ENCODE assay signal across 23 cellular contexts in genomic region chr9:127229691-127230417, GRCh38. TPM values are rescaled to one million over a fixed set of nuclear protein-coding genes. Genes with fewer than 3 reads are reported as not detected.
DNase-seq lines count a peak whose midpoint lies in the region; ATAC-seq and TF ChIP-seq lines count a peak whose summit lies in the region.
"Had no signal": no experiment of that assay in that cellular context is flagged by ENCODE, and none has a peak within 500 bp of the region (broad histone marks: within the 10 kb centered on the region; RNA-seq: fewer than 3 reads in every experiment).

No MANE protein-coding gene starts in this region.

- no peak overlapping the region for H3K4me3 ChIP-seq in BE2C (ENCODE audit: low read depth, low read length)
- H3K4me3 ChIP-seq in ascending aorta = no peak overlapping the region
- H3K4me3 ChIP-seq: A549, MG63 had no signal

- no peak overlapping the region for H2BK12ac ChIP-seq in H9 (ENCODE audit: insufficient read length, low read depth, low read length)

- H2BK5ac ChIP-seq in H9 (ENCODE audit: insufficient read length, low read length) = no peak overlapping the region

- H4K20me1 ChIP-seq in H9 (ENCODE audit: control insufficient read depth, insufficient read depth, insufficient read length) = no peaks in the 10 kb centered on the region

- TF ChIP-seq CTCF in BE2C (IDR thresholded peaks at IDR 0.05; ENCODE audit: low read depth, low read length) (0 out of 2 replicates have a peak, but pooled peaks have one; percentile 1), H9 (conservative IDR thresholded peaks at IDR 0.05) (no peak), ascending aorta (IDR thresholded peaks at IDR 0.05) (no peak), GM13977 (IDR thresholded peaks at IDR 0.05; ENCODE audit: extremely low read depth, insufficient read depth, missing control alignments) (no peak)

- no peak overlapping the region for H3T11ph ChIP-seq in H9 (ENCODE audit: low read length)

- peaks cover 0 to 4% (median 0%) of the 10 kb centered on the region in 3 experiments; a peak in 2 of 7 replicates for H3K36me3 Mint-ChIP-seq in H9 (ENCODE audit: insufficient read depth in 1 of 3, low read depth in 3 of 3)
- no peaks in the 10 kb centered on the region for H3K36me3 Mint-ChIP-seq in activated T-cell treated with anti-CD3 and anti-CD28 coated beads, Interleukin-2, amount 50 U/mL, for 72 hours (ENCODE audit: insufficient read depth in 2 of 2)
- H3K36me3 Mint-ChIP-seq: CD4-positive, CD25-positive, alpha-beta regulatory T cell had no signal

- no peak overlapping the region for H3K56ac ChIP-seq in H9 (ENCODE audit: insufficient read length, low read depth, low read length)

- H3K4ac ChIP-seq in H9 (ENCODE audit: low read depth, low read length) = no peak overlapping the region

- H2AFZ ChIP-seq in H9 (ENCODE audit: low read length) = no peak overlapping the region

- no peak overlapping the region for H3K4me3 Mint-ChIP-seq in H9
- H3K4me3 Mint-ChIP-seq in activated T-cell treated with anti-CD3 and anti-CD28 coated beads, Interleukin-2, amount 50 U/mL, for 72 hours = no peak overlapping the region

- no peaks in the 10 kb centered on the region; a peak in 1 of 5 replicates for H3K9me3 Mint-ChIP-seq in H9
- H3K9me3 Mint-ChIP-seq in activated T-cell treated with anti-CD3 and anti-CD28 coated beads, Interleukin-2, amount 50 U/mL, for 72 hours = no peaks in the 10 kb centered on the region
- H3K9me3 Mint-ChIP-seq: CD4-positive, CD25-positive, alpha-beta regulatory T cell had no signal

- H2BK120ac ChIP-seq in H9 (ENCODE audit: low read depth, low read length, poor library complexity, severe bottlenecking) = no peak overlapping the region

- H3K18ac ChIP-seq in H9 (ENCODE audit: insufficient read length, low read depth, low read length) = no peak overlapping the region

- no peak overlapping the region for H3K4me2 ChIP-seq in H9 (ENCODE audit: insufficient read depth, insufficient read length, low read length)
- H3K4me2 ChIP-seq: A549, SK-N-SH had no signal

- no peaks in the 10 kb centered on the region for H3K27me3 ChIP-seq in BE2C
- no peaks in the 10 kb centered on the region; the same call in 1 of the 2 replicates for H3K27me3 ChIP-seq in H9 (ENCODE audit: insufficient read depth, low read length)
- no peaks in the 10 kb centered on the region for H3K27me3 ChIP-seq in ascending aorta
- H3K27me3 ChIP-seq: MG63 had no signal

- no peak overlapping the region for H4K8ac ChIP-seq in H9 (replicated peaks; ENCODE audit: insufficient read length, low read depth, low read length)

- peaks cover 6 to 9% of the 10 kb centered on the region in 2 experiments for H3K4me1 Mint-ChIP-seq in H9
- peaks cover 11% of the 10 kb centered on the region for H3K4me1 Mint-ChIP-seq in activated T-cell treated with anti-CD3 and anti-CD28 coated beads, Interleukin-2, amount 50 U/mL, for 72 hours (ENCODE audit: low read depth)

- H3K27me3 Mint-ChIP-seq in H9 (ENCODE audit: low read depth) = peaks cover 18% of the 10 kb centered on the region
- H3K27me3 Mint-ChIP-seq in activated T-cell treated with anti-CD3 and anti-CD28 coated beads, Interleukin-2, amount 50 U/mL, for 72 hours (ENCODE audit: low read depth) = peaks cover 18% of the 10 kb centered on the region

- H3K79me2 ChIP-seq in H9 (ENCODE audit: insufficient read depth, low read length) = no peaks in the 10 kb centered on the region

- H3K27ac Mint-ChIP-seq in H9 = peak overlapping the region in 2 of 3 experiments; percentile 29 to 36; a peak in 1 of 7 replicates
- H3K27ac Mint-ChIP-seq in activated T-cell treated with anti-CD3 and anti-CD28 coated beads, Interleukin-2, amount 50 U/mL, for 72 hours = no peak overlapping the region
- H3K27ac Mint-ChIP-seq: CD4-positive, CD25-positive, alpha-beta regulatory T cell had no signal

- H4K5ac ChIP-seq in H9 (ENCODE audit: insufficient read length, low read depth, low read length) = no peak overlapping the region

- H3K23ac ChIP-seq in H9 (ENCODE audit: insufficient read length, low read depth, low read length) = no peak overlapping the region

- no peak for DNase-seq in BE2C
- DNase-seq in H9 = no peak
- no peak for DNase-seq in ascending aorta (ENCODE audit: low spot score in 2 of 2)
- peak; percentile 51 for DNase-seq in islet precursor cell
- no peak for DNase-seq in SHP77 (lab: John Stamatoyannopoulos, UW)
- no peak for DNase-seq in activated T-cell treated with anti-CD3 and anti-CD28 coated beads, Interleukin-2, amount 50 U/mL, for 72 hours
- no peak for DNase-seq in GM13977 (ENCODE audit: low spot score)
- no peak for DNase-seq in NCI-H524 treated with DMSO at 0.1 percent for 48 hours (lab: John Stamatoyannopoulos, UW)
- DNase-seq: CD4-positive, CD25-positive, alpha-beta regulatory T cell; DMS79; Karpas-422; MG63; NCI-H1092 treated with DMSO at 0.1 percent for 48 hours; NCI-H1436 treated with DMSO at 0.1 percent for 48 hours; NCI-H1930; NCI-H2227 treated with DMSO at 0.1 percent for 48 hours; NCI-H510A; NCI-H748 treated with DMSO at 0.1 percent for 48 hours; SIG-M5; SK-N-SH had no signal

- no peaks in the 10 kb centered on the region; the same call in 1 of the 2 replicates for H3K36me3 ChIP-seq in BE2C
- no peaks in the 10 kb centered on the region for H3K36me3 ChIP-seq in ascending aorta
- H3K36me3 ChIP-seq: MG63 had no signal

- H2BK15ac ChIP-seq in H9 (ENCODE audit: low read depth, low read length) = no peak overlapping the region

- H3K9ac ChIP-seq in H9 (ENCODE audit: extremely low read depth, insufficient read length, low read length) = no peak overlapping the region
- H3K9ac ChIP-seq: SK-N-SH had no signal

- H3K4me1 ChIP-seq in BE2C (peaks cover 23% of the 10 kb centered on the region), H9 (ENCODE audit: insufficient read depth, low read length) (no peaks in the 10 kb centered on the region), ascending aorta (peaks cover 0 to 36% of the 10 kb centered on the region in 2 donors)

- no peak overlapping the region for H4K91ac ChIP-seq in H9 (ENCODE audit: insufficient read length, low read depth, low read length)

- WGBS in H9 (ENCODE audit: extremely low coverage, insufficient read length, low lambda C conversion rate) = no CpG with 5 or more reads among the region's 4 CpGs

- H3K9me3 ChIP-seq in BE2C (no peaks in the 10 kb centered on the region), H9 (ENCODE audit: control insufficient read depth, low read depth, low read length) (no peaks in the 10 kb centered on the region), ascending aorta (no peaks in the 10 kb centered on the region)
- H3K9me3 ChIP-seq: A549, MG63, SK-N-SH had no signal

- no peaks in the 10 kb centered on the region for H3K79me1 ChIP-seq in H9 (ENCODE audit: insufficient read depth, low read depth, low read length, poor library complexity, severe bottlenecking)

- no peak for ATAC-seq in activated T-cell treated with anti-CD3 and anti-CD28 coated beads, Interleukin-2, amount 50 U/mL, for 72 hours (replicated peaks in 1 of 2)
- ATAC-seq: A549, HCT116 had no signal

- intact Hi-C loops in ascending aorta (cut with DNase I) = loop anchor here (10.0 kb wide), 1 partner anchor 345 kb away; no protein-coding TSS in a partner anchor

- in situ Hi-C loops in GM13977 (cut with MboI; ENCODE audit: low pct_unique_long_range_greater_than_20kb, low sequenced_read_pairs, unreplicated experiment) = no loop called here

- no peak overlapping the region for H3K27ac ChIP-seq in H9 (ENCODE audit: insufficient read length, low read depth, low read length)
- peak overlapping the region; percentile 55 to 74 for H3K27ac ChIP-seq in ascending aorta
- H3K27ac ChIP-seq: A549, RWPE1 had no signal

- H3K23me2 ChIP-seq in H9 (ENCODE audit: insufficient read length, low read depth, low read length, poor library complexity, severe bottlenecking) = peaks cover 4% of the 10 kb centered on the region

- no peak overlapping the region for H2BK20ac ChIP-seq in H9 (ENCODE audit: low read depth, low read length, poor library complexity, severe bottlenecking)

- H3K14ac ChIP-seq in H9 (ENCODE audit: insufficient read depth, low read length) = no peak overlapping the region

- no peak overlapping the region for H2AK5ac ChIP-seq in H9 (ENCODE audit: insufficient read length, low read length)

RNA-seq across cellular contexts. Expression of gene GARNL3, which starts 34.7 kb away (rescaled TPM):
- 6.8 TPM for polyA plus RNA-seq in BE2C (2012; ENCODE audit: insufficient read depth, insufficient read length, low read depth)
- total RNA-seq in H9 (2021) (8.7 and 8.8 TPM in 2 replicates), ascending aorta (162 TPM)
- total RNA-seq in activated T-cell treated with anti-CD3 and anti-CD28 coated beads, Interleukin-2, amount 50 U/mL, for 72 hours = 1 to 10 TPM; 2.2 to 4.7 TPM

Comparison
In these comparisons a context has a peak if more than half of its experiments do, and no peak if none do; other contexts are left out.
1. RNA of gene GARNL3, which starts 34.7 kb away (total RNA-seq): 162 TPM in ascending aorta (single experiment); 8.7 to 8.8 TPM in H9 and 2.2 to 4.7 TPM in activated T-cell treated with anti-CD3 and anti-CD28 coated beads, Interleukin-2, amount 50 U/mL, for 72 hours; every median in the first group is over 10 times any median in the second.